In genomic region chr1:52237430-52237829, GRCh38 we compare ENCODE assay signal across 15 cellular contexts.
A peak's percentile ranks its signal among the peaks of the same experiment; 100 is the strongest.
DNase-seq lines count a peak whose midpoint lies in the region; ATAC-seq, FAIRE-seq and TF ChIP-seq lines count a peak whose summit lies in the region.
"Had no signal": no experiment of that assay in that cellular context is flagged by ENCODE, and none has a peak within 500 bp of the region (broad histone marks: within the 10 kb centered on the region; RNA-seq: fewer than 3 reads in every experiment).

No MANE protein-coding gene starts in this region.

- POLR2A ChIA-PET in SK-N-SH (lab: Yijun Ruan, JAX) = no interaction called here

- no peak for TF ChIP-seq EP300 in SK-N-SH (IDR thresholded peaks at IDR 0.05; ENCODE audit: borderline replicate concordance in 1 of 2, low read depth in 1 of 2, low read length in 1 of 2)

- peak; percentile 25 for DNase-seq in ACHN
- DNase-seq in HTR-8/SVneo (ENCODE audit: insufficient read length, low spot score) = peak; percentile 4
- DNase-seq in SK-N-SH = no peak
- peak; percentile 84 for DNase-seq in fibroblast of mammary gland (ENCODE audit: low read depth)
- no peak for DNase-seq in NCI-H524 treated with DMSO at 0.1 percent for 48 hours (lab: John Stamatoyannopoulos, UW)
- DNase-seq in mesenteric fat pad (ENCODE audit: low spot score) = no peak
- DNase-seq: activated CD8-positive, alpha-beta memory T cell treated with anti-CD3 and anti-CD28 coated beads, Interleukin-2, amount 10 ng/mL, durations not matched to agents 7 days and 5 days; amniotic stem cell; H7; left colon; NCI-H748 treated with DMSO at 0.1 percent for 48 hours had no signal

- peaks cover 0 to 26% of the 10 kb centered on the region in 2 experiments; a peak in 3 of 4 replicates for H3K4me1 ChIP-seq in SK-N-SH (ENCODE audit: control insufficient read depth in 1 of 2, insufficient read depth in 2 of 2, low read depth in 1 of 2, low read length in 1 of 2)
- H3K4me1 ChIP-seq: neural progenitor cell had no signal

- H3K79me2 ChIP-seq in SK-N-SH (ENCODE audit: insufficient read depth) = peaks cover 8% of the 10 kb centered on the region

- no peak for FAIRE-seq in HTR-8/SVneo (lab: Jason Lieb, UNC)

- H3K9me2 ChIP-seq in SK-N-SH = no peaks in the 10 kb centered on the region

- H2AFZ ChIP-seq in SK-N-SH (ENCODE audit: low read depth) = no peak overlapping the region
- H2AFZ ChIP-seq: neural progenitor cell had no signal

- CTCF ChIA-PET in SK-N-SH (lab: Yijun Ruan, JAX) = interaction anchor here (0.6 kb wide), 1 partner anchor 22 kb away, joined by 3 read pairs; no protein-coding TSS in a partner anchor

- in situ Hi-C loops in ACHN (cut with HindIII; ENCODE audit: low pct_ligation_motif_present, low pct_unique_long_range_greater_than_20kb, low sequenced_read_pairs) = no loop called here

- H3K9me3 ChIP-seq in SK-N-SH = no peaks in the 10 kb centered on the region

- no peak overlapping the region for H3K9ac ChIP-seq in SK-N-SH
- H3K9ac ChIP-seq: neural progenitor cell had no signal

- ATAC-seq in GM19455 (IDR thresholded peaks at IDR 0.05; ENCODE audit: unreplicated experiment) (no peak), GM21390 (IDR thresholded peaks at IDR 0.05; ENCODE audit: unreplicated experiment) (no peak)
- ATAC-seq: activated CD8-positive, alpha-beta memory T cell treated with anti-CD3 and anti-CD28 coated beads, Interleukin-2, amount 10 ng/mL, durations not matched to agents 7 days and 5 days; left colon; stimulated activated effector memory CD8-positive, alpha-beta T cell treated with anti-CD3 and anti-CD28 coated beads, Interleukin-12 subunit alpha, Interleukin-12 subunit beta, amount 100 ng/mL, for 72 hours had no signal

- TF ChIP-seq CTCF in SK-N-SH (IDR thresholded peaks at IDR 0.05) (no peak), fibroblast of mammary gland (conservative IDR thresholded peaks at IDR 0.05; ENCODE audit: control insufficient read depth, insufficient read depth, low read depth, low read length) (no peak)

- H3K27me3 ChIP-seq in SK-N-SH (ENCODE audit: insufficient read depth) = no peaks in the 10 kb centered on the region
- H3K27me3 ChIP-seq: neural progenitor cell had no signal

- H3K4me3 ChIP-seq in SK-N-SH (ENCODE audit: low read depth in 2 of 2, low read length in 1 of 2) (no peak overlapping the region), fibroblast of mammary gland (ENCODE audit: control insufficient read depth, low read depth, low read length) (no peak overlapping the region)
- H3K4me3 ChIP-seq: neural progenitor cell had no signal

- peak overlapping the region; percentile 58 for H3K4me2 ChIP-seq in SK-N-SH
- H3K4me2 ChIP-seq: neural progenitor cell had no signal

- no peaks in the 10 kb centered on the region for H4K20me1 ChIP-seq in SK-N-SH (ENCODE audit: insufficient read depth)

- no peaks in the 10 kb centered on the region for H3K36me3 ChIP-seq in SK-N-SH (replicated peaks in 1 of 2; ENCODE audit: control insufficient read depth in 1 of 2, insufficient read depth in 2 of 2, low read length in 1 of 2)
- H3K36me3 ChIP-seq: neural progenitor cell had no signal

- H3F3A ChIP-seq in SK-N-SH (replicated peaks; ENCODE audit: insufficient read depth) = peaks cover 31% of the 10 kb centered on the region

- WGBS in SK-N-SH (ENCODE audit: low lambda C conversion rate) = 41% methylated on average over 1 of the region's 1 CpG

- no peak for TF ChIP-seq RAD21 in SK-N-SH (IDR thresholded peaks at IDR 0.05; ENCODE audit: low read length)

- H3K27ac ChIP-seq in SK-N-SH (ENCODE audit: low read depth in 2 of 2, low read length in 1 of 2) = peak overlapping the region in 1 of 2 experiments; percentile 48; a peak in 2 of 4 replicates
- H3K27ac ChIP-seq: neural progenitor cell had no signal

TF ChIP-seq in SK-N-SH, 30 proteins besides CTCF, POLR2A, EP300 and RAD21:
- TF ChIP-seq TCF12 (IDR thresholded peaks at IDR 0.05) (peak; percentile 62), FOSL2 (IDR thresholded peaks at IDR 0.05; ENCODE audit: borderline replicate concordance, low read depth) (peak; percentile 68; the same call in 1 of the 2 replicates), PBX3 (IDR thresholded peaks at IDR 0.05) (peak; percentile 40), IRF3 (IDR thresholded peaks at IDR 0.05; ENCODE audit: low read depth, low read length) (no peak), TEAD4 (IDR thresholded peaks at IDR 0.05; ENCODE audit: borderline replicate concordance, insufficient read depth) (0 out of 2 replicates have a peak, but pooled peaks have one; percentile 25), SMC3 (IDR thresholded peaks at IDR 0.05; ENCODE audit: low read depth, low read length) (no peak), MXI1 (IDR thresholded peaks at IDR 0.05; ENCODE audit: low read depth, low read length) (no peak), YY1 (IDR thresholded peaks at IDR 0.05; ENCODE audit: low read depth) (no peak), JUND (IDR thresholded peaks at IDR 0.05) (peak; percentile 45)

Comparison
In these comparisons a context has a peak if more than half of its experiments do, and no peak if none do; other contexts are left out.
1. DNase-seq: peak in ACHN (single experiment), HTR-8/SVneo (single experiment) and fibroblast of mammary gland (single experiment); none in SK-N-SH (single experiment), NCI-H524 treated with DMSO at 0.1 percent for 48 hours (single experiment) and mesenteric fat pad (single experiment).